ENCODE assay signal across 8 cellular contexts in the genomic region with DNA sequence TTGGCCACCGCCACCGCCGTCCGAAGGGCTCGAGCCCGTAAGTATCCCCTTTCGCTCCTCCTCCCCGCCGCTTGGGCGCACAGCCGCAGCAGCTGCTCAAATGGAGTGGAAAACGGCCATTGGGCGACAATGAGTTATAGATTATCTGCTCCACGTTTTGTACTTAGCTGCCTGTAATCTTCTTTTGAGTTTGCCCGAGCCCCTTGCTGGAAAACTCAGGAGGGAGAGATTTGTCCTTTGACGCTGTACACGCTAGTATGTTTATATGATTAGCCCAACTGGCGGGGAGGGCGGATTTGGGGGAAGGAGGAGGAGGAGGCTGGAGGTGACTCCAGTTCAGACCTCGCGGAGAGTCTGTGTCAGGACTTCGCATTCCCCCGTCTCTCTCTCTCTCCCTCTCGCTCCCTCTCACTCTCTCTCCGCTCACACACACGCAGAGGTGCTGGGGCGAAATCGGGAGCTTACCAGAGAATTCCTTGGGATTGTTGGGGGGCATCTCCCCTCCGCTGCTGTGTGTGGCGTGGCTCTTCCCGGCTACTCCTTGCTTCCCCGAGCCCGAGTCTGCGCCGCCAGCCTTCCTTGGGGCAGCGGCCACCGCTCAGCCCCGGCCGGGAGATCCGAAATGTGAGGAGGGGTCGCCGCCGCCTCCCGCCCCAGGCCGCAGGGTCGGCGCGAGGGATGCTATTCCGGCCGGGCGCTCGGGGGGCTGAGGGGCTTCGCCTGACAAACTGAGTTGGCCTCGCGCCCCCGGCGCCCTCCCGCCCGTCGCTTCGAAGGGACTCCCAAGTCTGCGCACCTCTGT. TPM values are rescaled to one million over a fixed set of nuclear protein-coding genes. Genes with fewer than 3 reads are reported as not detected.
A peak's percentile ranks its signal among the peaks of the same experiment; 100 is the strongest.
DNase-seq lines count a peak whose midpoint lies in the region; ATAC-seq and TF ChIP-seq lines count a peak whose summit lies in the region.

No MANE protein-coding gene starts in this region.

- peaks cover 0 to 1% (median 0%) of the 10 kb centered on the region in 3 experiments; a peak in 1 of 7 replicates for H3K36me3 Mint-ChIP-seq in H9 (ENCODE audit: insufficient read depth in 1 of 3, low read depth in 3 of 3)
- no peaks in the 10 kb centered on the region for H3K36me3 Mint-ChIP-seq in activated CD4-positive, alpha-beta memory T cell treated with anti-CD3 and anti-CD28 coated beads, Interleukin-2, amount 10 ng/mL, durations not matched to agents 7 days and 5 days (ENCODE audit: low read depth)

- peak overlapping the region; percentile 96 to 100 (median 99) for H3K27ac Mint-ChIP-seq in H9
- H3K27ac Mint-ChIP-seq in activated CD4-positive, alpha-beta memory T cell treated with anti-CD3 and anti-CD28 coated beads, Interleukin-2, amount 10 ng/mL, durations not matched to agents 7 days and 5 days = no peak overlapping the region

- H3K4me1 Mint-ChIP-seq in H9 = peaks cover 47 to 48% of the 10 kb centered on the region in 2 experiments
- H3K4me1 Mint-ChIP-seq in activated CD4-positive, alpha-beta memory T cell treated with anti-CD3 and anti-CD28 coated beads, Interleukin-2, amount 10 ng/mL, durations not matched to agents 7 days and 5 days = peaks cover 5% of the 10 kb centered on the region

- H3K4me1 ChIP-seq in H9 (ENCODE audit: insufficient read depth, low read length) (no peaks in the 10 kb centered on the region; the same call in 1 of the 2 replicates), gastroesophageal sphincter (peaks cover 0 to 37% (median 0%) of the 10 kb centered on the region in 3 donors), neuron (ENCODE audit: insufficient read depth, low read length) (peaks cover 32% of the 10 kb centered on the region)

- peaks cover 0 to 2% of the 10 kb centered on the region in 2 experiments; a peak in 2 of 5 replicates for H3K9me3 Mint-ChIP-seq in H9
- no peaks in the 10 kb centered on the region for H3K9me3 Mint-ChIP-seq in activated CD4-positive, alpha-beta memory T cell treated with anti-CD3 and anti-CD28 coated beads, Interleukin-2, amount 10 ng/mL, durations not matched to agents 7 days and 5 days

- POLR2A ChIA-PET in activated CD4-positive, alpha-beta memory T cell treated with anti-CD3 and anti-CD28 coated beads, Interleukin-2, amount 10 ng/mL, durations not matched to agents 7 days and 5 days (lab: Charles Lee) = no interaction called here

- ATAC-seq in gastroesophageal sphincter (peak; percentile 83), HG02610 (IDR thresholded peaks at IDR 0.05; ENCODE audit: unreplicated experiment) (no peak), GM21723 (IDR thresholded peaks at IDR 0.05; ENCODE audit: unreplicated experiment) (no peak)

- H3K9me3 ChIP-seq in H9 (ENCODE audit: control insufficient read depth, low read depth, low read length) = no peaks in the 10 kb centered on the region
- no peaks in the 10 kb centered on the region for H3K9me3 ChIP-seq in gastroesophageal sphincter
- no peaks in the 10 kb centered on the region for H3K9me3 ChIP-seq in neuron (ENCODE audit: low read length)

- no peak overlapping the region for H3K23ac ChIP-seq in H9 (ENCODE audit: insufficient read length, low read depth, low read length)

- H3T11ph ChIP-seq in H9 (ENCODE audit: low read length) = no peak overlapping the region

- no peaks in the 10 kb centered on the region for H4K20me1 ChIP-seq in H9 (ENCODE audit: control insufficient read depth, insufficient read depth, insufficient read length)

- H3K4me3 ChIP-seq in gastroesophageal sphincter = peak overlapping the region; percentile 89 to 99
- peak overlapping the region; percentile 85 for H3K4me3 ChIP-seq in neuron (ENCODE audit: low read length)

- H3K9ac ChIP-seq in H9 (ENCODE audit: extremely low read depth, insufficient read length, low read length) = peak overlapping the region; percentile 71

- no peak overlapping the region for H2BK20ac ChIP-seq in H9 (ENCODE audit: low read depth, low read length, poor library complexity, severe bottlenecking)

- no peak overlapping the region for H4K5ac ChIP-seq in H9 (ENCODE audit: insufficient read length, low read depth, low read length)

- H2AFZ ChIP-seq in H9 (ENCODE audit: low read length) (no peak overlapping the region), neuron (ENCODE audit: low read depth, low read length) (peak overlapping the region; percentile 68)

- TF ChIP-seq CTCF in H9 (conservative IDR thresholded peaks at IDR 0.05) (no peak), gastroesophageal sphincter (IDR thresholded peaks at IDR 0.05) (peak in 1 of 4 experiments; percentile 5)

- H3K27me3 Mint-ChIP-seq in H9 (ENCODE audit: low read depth) = no peaks in the 10 kb centered on the region
- H3K27me3 Mint-ChIP-seq in activated CD4-positive, alpha-beta memory T cell treated with anti-CD3 and anti-CD28 coated beads, Interleukin-2, amount 10 ng/mL, durations not matched to agents 7 days and 5 days = peaks cover 46% of the 10 kb centered on the region

- H4K91ac ChIP-seq in H9 (ENCODE audit: insufficient read length, low read depth, low read length) = no peak overlapping the region

- no peak overlapping the region for H4K8ac ChIP-seq in H9 (replicated peaks; ENCODE audit: insufficient read length, low read depth, low read length)

- peak overlapping the region; percentile 65 for H3K18ac ChIP-seq in H9 (ENCODE audit: insufficient read length, low read depth, low read length)

- peak overlapping the region; percentile 100 for H3K4me2 ChIP-seq in H9 (ENCODE audit: insufficient read depth, insufficient read length, low read length)

- CTCF ChIA-PET in activated CD4-positive, alpha-beta memory T cell treated with anti-CD3 and anti-CD28 coated beads, Interleukin-2, amount 10 ng/mL, durations not matched to agents 7 days and 5 days (lab: Charles Lee) = no interaction called here

- peak overlapping the region; percentile 68 for H3K14ac ChIP-seq in H9 (ENCODE audit: insufficient read depth, low read length)

- H3K27ac ChIP-seq in H9 (ENCODE audit: insufficient read length, low read depth, low read length) = no peak overlapping the region
- H3K27ac ChIP-seq in gastroesophageal sphincter = peak overlapping the region; percentile 94 to 99 (median 98)

- H3K56ac ChIP-seq in H9 (ENCODE audit: insufficient read length, low read depth, low read length) = no peak overlapping the region

- peaks cover 14% of the 10 kb centered on the region for H3K23me2 ChIP-seq in H9 (ENCODE audit: insufficient read length, low read depth, low read length, poor library complexity, severe bottlenecking)

- peaks cover 12% of the 10 kb centered on the region; the same call in 1 of the 2 replicates for H3K79me2 ChIP-seq in H9 (ENCODE audit: insufficient read depth, low read length)

- no peak overlapping the region for H2BK120ac ChIP-seq in H9 (ENCODE audit: low read depth, low read length, poor library complexity, severe bottlenecking)

- H2BK12ac ChIP-seq in H9 (ENCODE audit: insufficient read length, low read depth, low read length) = no peak overlapping the region

- no peak for TF ChIP-seq EP300 in gastroesophageal sphincter (IDR thresholded peaks at IDR 0.05)

- H2BK15ac ChIP-seq in H9 (ENCODE audit: low read depth, low read length) = no peak overlapping the region

- peak overlapping the region; percentile 94 to 100 for H3K4me3 Mint-ChIP-seq in H9
- H3K4me3 Mint-ChIP-seq in activated CD4-positive, alpha-beta memory T cell treated with anti-CD3 and anti-CD28 coated beads, Interleukin-2, amount 10 ng/mL, durations not matched to agents 7 days and 5 days = peak overlapping the region; percentile 13

- H3K79me1 ChIP-seq in H9 (ENCODE audit: insufficient read depth, low read depth, low read length, poor library complexity, severe bottlenecking) = no peaks in the 10 kb centered on the region

- H3K27me3 ChIP-seq in H9 (ENCODE audit: insufficient read depth, low read length) (no peaks in the 10 kb centered on the region), gastroesophageal sphincter (no peaks in the 10 kb centered on the region), neuron (ENCODE audit: insufficient read depth, low read length) (no peaks in the 10 kb centered on the region)

- no peaks in the 10 kb centered on the region for H3K36me3 ChIP-seq in gastroesophageal sphincter
- H3K36me3 ChIP-seq in neuron (ENCODE audit: insufficient read depth, low read length) = no peaks in the 10 kb centered on the region

- DNase-seq in COR-L47 (lab: John Stamatoyannopoulos, UW) (peak; percentile 61), H9 (peak; percentile 86), NCI-H2029 (lab: John Stamatoyannopoulos, UW) (peak; percentile 43)
- DNase-seq in activated CD4-positive, alpha-beta memory T cell treated with anti-CD3 and anti-CD28 coated beads, Interleukin-2, amount 10 ng/mL, durations not matched to agents 7 days and 5 days = no peak

- H2AK5ac ChIP-seq in H9 (ENCODE audit: insufficient read length, low read length) = no peak overlapping the region

- no peak overlapping the region for H3K4ac ChIP-seq in H9 (ENCODE audit: low read depth, low read length)

- peak; percentile 57 to 59 for TF ChIP-seq POLR2A in gastroesophageal sphincter (IDR thresholded peaks at IDR 0.05)

- WGBS in H9 (ENCODE audit: extremely low coverage, insufficient read length, low lambda C conversion rate) = no CpG with 5 or more reads among the region's 62 CpGs
- WGBS in gastroesophageal sphincter (ENCODE audit: low coverage in 1 of 2), 2 donors = 0% methylated on average over 7 to 11 of the region's 62 CpGs

- no peak overlapping the region for H2BK5ac ChIP-seq in H9 (ENCODE audit: insufficient read length, low read length)

RNA-seq across cellular contexts. Expression of gene ADGRL2, which starts 0.5 kb away (rescaled TPM):
- total RNA-seq in H9 (2021) (119 TPM in 2 replicates), gastroesophageal sphincter (100 to 1,000 TPM in 1 of 4 donors, 10 to 100 TPM in 3; 68.9 to 141 (median 83.8) TPM)
- total RNA-seq in activated CD4-positive, alpha-beta memory T cell treated with anti-CD3 and anti-CD28 coated beads, Interleukin-2, amount 10 ng/mL, durations not matched to agents 7 days and 5 days = not detected

Comparison
In these comparisons a context has a peak if more than half of its experiments do, and no peak if none do; other contexts are left out.
1. RNA of gene ADGRL2, which starts 0.5 kb away (total RNA-seq): 119 TPM in H9 and 68.9 to 141 TPM in gastroesophageal sphincter; not detected in activated CD4-positive, alpha-beta memory T cell treated with anti-CD3 and anti-CD28 coated beads, Interleukin-2, amount 10 ng/mL, durations not matched to agents 7 days and 5 days; every median in the first group is over 10 times any median in the second.